ENCODE assay signal across 3 cellular contexts in the genomic region with DNA sequence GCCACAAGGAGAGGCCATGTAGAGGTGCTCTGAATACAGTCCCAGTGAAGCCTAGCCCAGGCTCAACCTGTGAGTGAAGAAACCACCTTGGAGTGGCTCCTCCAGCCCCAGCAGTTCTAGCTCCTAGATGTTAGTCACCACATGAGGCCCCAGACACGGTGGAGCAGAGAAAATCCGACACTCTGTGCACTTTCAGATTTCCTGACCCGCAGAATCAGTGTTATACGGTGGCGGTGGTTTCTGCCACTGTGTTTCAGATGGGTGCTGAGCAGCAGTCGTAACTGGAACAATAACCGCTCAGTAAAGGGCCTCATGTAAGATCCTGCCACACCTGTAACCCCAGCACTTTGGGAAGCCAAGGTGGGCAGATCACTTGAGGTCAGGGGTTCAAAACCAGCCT.
TF ChIP-seq lines count a peak whose summit lies in the region.

No MANE protein-coding gene starts in this region.

TF ChIP-seq in IMR-90, 13 proteins besides CTCF, POLR2A, EP300 and RAD21:
- TF ChIP-seq RFX5 (IDR thresholded peaks at IDR 0.05; ENCODE audit: low read depth, low read length) (no peak), SMC3 (IDR thresholded peaks at IDR 0.05; ENCODE audit: low read depth, low read length) (no peak), MXI1 (IDR thresholded peaks at IDR 0.05; ENCODE audit: borderline replicate concordance, low read depth, low read length) (no peak), RCOR1 (IDR thresholded peaks at IDR 0.05; ENCODE audit: insufficient replicate concordance, low read length) (no peak), MAZ (IDR thresholded peaks at IDR 0.05; ENCODE audit: borderline replicate concordance, low read depth, low read length) (no peak), CHD1 (IDR thresholded peaks at IDR 0.05; ENCODE audit: low read depth, low read length) (no peak), BHLHE40 (IDR thresholded peaks at IDR 0.05; ENCODE audit: low read depth, low read length) (no peak)
- TF ChIP-seq, protein P1, sequence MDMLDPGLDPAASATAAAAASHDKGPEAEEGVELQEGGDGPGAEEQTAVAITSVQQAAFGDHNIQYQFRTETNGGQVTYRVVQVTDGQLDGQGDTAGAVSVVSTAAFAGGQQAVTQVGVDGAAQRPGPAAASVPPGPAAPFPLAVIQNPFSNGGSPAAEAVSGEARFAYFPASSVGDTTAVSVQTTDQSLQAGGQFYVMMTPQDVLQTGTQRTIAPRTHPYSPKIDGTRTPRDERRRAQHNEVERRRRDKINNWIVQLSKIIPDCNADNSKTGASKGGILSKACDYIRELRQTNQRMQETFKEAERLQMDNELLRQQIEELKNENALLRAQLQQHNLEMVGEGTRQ (IDR thresholded peaks at IDR 0.05; ENCODE audit: low read depth, low read length): no peak

TF ChIP-seq in SK-N-SH treated with all-trans-retinoic acid at 6 μM for 48 hours, 23 proteins besides CTCF, POLR2A, EP300 and RAD21:
- TF ChIP-seq, protein P2, sequence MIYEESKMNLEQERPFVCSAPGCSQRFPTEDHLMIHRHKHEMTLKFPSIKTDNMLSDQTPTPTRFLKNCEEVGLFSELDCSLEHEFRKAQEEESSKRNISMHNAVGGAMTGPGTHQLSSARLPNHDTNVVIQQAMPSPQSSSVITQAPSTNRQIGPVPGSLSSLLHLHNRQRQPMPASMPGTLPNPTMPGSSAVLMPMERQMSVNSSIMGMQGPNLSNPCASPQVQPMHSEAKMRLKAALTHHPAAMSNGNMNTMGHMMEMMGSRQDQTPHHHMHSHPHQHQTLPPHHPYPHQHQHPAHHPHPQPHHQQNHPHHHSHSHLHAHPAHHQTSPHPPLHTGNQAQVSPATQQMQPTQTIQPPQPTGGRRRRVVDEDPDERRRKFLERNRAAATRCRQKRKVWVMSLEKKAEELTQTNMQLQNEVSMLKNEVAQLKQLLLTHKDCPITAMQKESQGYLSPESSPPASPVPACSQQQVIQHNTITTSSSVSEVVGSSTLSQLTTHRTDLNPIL (CRISPR knock-in tag; IDR thresholded peaks at IDR 0.05; ENCODE audit: low read depth): no peak
- TF ChIP-seq ZC3H10 (CRISPR knock-in tag; IDR thresholded peaks at IDR 0.05) (no peak), OSR1 (CRISPR knock-in tag; IDR thresholded peaks at IDR 0.05) (no peak), CSDC2 (CRISPR knock-in tag; IDR thresholded peaks at IDR 0.05) (no peak), BACH2 (CRISPR knock-in tag; IDR thresholded peaks at IDR 0.05; ENCODE audit: borderline replicate concordance) (no peak), ZNF70 (CRISPR knock-in tag; IDR thresholded peaks at IDR 0.05) (no peak), ZNF8 (CRISPR knock-in tag; IDR thresholded peaks at IDR 0.05) (no peak), TCF4 (CRISPR knock-in tag; IDR thresholded peaks at IDR 0.05; ENCODE audit: borderline replicate concordance) (no peak), SNAI2 (CRISPR knock-in tag; IDR thresholded peaks at IDR 0.05) (no peak)
- TF ChIP-seq, protein P3, sequence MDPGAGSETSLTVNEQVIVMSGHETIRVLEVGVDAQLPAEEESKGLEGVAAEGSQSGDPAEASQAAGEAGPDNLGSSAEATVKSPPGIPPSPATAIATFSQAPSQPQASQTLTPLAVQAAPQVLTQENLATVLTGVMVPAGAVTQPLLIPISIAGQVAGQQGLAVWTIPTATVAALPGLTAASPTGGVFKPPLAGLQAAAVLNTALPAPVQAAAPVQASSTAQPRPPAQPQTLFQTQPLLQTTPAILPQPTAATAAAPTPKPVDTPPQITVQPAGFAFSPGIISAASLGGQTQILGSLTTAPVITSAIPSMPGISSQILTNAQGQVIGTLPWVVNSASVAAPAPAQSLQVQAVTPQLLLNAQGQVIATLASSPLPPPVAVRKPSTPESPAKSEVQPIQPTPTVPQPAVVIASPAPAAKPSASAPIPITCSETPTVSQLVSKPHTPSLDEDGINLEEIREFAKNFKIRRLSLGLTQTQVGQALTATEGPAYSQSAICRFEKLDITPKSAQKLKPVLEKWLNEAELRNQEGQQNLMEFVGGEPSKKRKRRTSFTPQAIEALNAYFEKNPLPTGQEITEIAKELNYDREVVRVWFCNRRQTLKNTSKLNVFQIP (CRISPR knock-in tag; IDR thresholded peaks at IDR 0.05; ENCODE audit: borderline replicate concordance, low read depth): no peak
- TF ChIP-seq, protein P4, sequence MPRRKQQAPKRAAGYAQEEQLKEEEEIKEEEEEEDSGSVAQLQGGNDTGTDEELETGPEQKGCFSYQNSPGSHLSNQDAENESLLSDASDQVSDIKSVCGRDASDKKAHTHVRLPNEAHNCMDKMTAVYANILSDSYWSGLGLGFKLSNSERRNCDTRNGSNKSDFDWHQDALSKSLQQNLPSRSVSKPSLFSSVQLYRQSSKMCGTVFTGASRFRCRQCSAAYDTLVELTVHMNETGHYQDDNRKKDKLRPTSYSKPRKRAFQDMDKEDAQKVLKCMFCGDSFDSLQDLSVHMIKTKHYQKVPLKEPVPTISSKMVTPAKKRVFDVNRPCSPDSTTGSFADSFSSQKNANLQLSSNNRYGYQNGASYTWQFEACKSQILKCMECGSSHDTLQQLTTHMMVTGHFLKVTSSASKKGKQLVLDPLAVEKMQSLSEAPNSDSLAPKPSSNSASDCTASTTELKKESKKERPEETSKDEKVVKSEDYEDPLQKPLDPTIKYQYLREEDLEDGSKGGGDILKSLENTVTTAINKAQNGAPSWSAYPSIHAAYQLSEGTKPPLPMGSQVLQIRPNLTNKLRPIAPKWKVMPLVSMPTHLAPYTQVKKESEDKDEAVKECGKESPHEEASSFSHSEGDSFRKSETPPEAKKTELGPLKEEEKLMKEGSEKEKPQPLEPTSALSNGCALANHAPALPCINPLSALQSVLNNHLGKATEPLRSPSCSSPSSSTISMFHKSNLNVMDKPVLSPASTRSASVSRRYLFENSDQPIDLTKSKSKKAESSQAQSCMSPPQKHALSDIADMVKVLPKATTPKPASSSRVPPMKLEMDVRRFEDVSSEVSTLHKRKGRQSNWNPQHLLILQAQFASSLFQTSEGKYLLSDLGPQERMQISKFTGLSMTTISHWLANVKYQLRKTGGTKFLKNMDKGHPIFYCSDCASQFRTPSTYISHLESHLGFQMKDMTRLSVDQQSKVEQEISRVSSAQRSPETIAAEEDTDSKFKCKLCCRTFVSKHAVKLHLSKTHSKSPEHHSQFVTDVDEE (CRISPR knock-in tag; IDR thresholded peaks at IDR 0.05): no peak
- TF ChIP-seq, protein P5, sequence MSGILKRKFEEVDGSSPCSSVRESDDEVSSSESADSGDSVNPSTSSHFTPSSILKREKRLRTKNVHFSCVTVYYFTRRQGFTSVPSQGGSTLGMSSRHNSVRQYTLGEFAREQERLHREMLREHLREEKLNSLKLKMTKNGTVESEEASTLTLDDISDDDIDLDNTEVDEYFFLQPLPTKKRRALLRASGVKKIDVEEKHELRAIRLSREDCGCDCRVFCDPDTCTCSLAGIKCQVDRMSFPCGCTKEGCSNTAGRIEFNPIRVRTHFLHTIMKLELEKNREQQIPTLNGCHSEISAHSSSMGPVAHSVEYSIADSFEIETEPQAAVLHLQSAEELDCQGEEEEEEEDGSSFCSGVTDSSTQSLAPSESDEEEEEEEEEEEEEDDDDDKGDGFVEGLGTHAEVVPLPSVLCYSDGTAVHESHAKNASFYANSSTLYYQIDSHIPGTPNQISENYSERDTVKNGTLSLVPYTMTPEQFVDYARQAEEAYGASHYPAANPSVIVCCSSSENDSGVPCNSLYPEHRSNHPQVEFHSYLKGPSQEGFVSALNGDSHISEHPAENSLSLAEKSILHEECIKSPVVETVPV (CRISPR knock-in tag; IDR thresholded peaks at IDR 0.05): no peak

TF ChIP-seq in HepG2, 621 proteins besides CTCF, POLR2A, EP300 and RAD21:
- TF ChIP-seq ZNF136 (CRISPR knock-in tag; IDR thresholded peaks at IDR 0.05; ENCODE audit: low read depth): no peak
- TF ChIP-seq, protein P6, sequence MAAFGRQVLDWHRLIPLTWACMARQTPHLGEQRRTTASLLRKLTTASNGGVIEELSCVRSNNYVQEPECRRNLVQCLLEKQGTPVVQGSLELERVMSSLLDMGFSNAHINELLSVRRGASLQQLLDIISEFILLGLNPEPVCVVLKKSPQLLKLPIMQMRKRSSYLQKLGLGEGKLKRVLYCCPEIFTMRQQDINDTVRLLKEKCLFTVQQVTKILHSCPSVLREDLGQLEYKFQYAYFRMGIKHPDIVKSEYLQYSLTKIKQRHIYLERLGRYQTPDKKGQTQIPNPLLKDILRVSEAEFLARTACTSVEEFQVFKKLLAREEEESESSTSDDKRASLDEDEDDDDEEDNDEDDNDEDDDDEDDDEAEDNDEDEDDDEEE (CRISPR knock-in tag; IDR thresholded peaks at IDR 0.05): no peak
- TF ChIP-seq ZNF234 (CRISPR knock-in tag; conservative IDR thresholded peaks at IDR 0.05): no peak
- TF ChIP-seq, protein P7, sequence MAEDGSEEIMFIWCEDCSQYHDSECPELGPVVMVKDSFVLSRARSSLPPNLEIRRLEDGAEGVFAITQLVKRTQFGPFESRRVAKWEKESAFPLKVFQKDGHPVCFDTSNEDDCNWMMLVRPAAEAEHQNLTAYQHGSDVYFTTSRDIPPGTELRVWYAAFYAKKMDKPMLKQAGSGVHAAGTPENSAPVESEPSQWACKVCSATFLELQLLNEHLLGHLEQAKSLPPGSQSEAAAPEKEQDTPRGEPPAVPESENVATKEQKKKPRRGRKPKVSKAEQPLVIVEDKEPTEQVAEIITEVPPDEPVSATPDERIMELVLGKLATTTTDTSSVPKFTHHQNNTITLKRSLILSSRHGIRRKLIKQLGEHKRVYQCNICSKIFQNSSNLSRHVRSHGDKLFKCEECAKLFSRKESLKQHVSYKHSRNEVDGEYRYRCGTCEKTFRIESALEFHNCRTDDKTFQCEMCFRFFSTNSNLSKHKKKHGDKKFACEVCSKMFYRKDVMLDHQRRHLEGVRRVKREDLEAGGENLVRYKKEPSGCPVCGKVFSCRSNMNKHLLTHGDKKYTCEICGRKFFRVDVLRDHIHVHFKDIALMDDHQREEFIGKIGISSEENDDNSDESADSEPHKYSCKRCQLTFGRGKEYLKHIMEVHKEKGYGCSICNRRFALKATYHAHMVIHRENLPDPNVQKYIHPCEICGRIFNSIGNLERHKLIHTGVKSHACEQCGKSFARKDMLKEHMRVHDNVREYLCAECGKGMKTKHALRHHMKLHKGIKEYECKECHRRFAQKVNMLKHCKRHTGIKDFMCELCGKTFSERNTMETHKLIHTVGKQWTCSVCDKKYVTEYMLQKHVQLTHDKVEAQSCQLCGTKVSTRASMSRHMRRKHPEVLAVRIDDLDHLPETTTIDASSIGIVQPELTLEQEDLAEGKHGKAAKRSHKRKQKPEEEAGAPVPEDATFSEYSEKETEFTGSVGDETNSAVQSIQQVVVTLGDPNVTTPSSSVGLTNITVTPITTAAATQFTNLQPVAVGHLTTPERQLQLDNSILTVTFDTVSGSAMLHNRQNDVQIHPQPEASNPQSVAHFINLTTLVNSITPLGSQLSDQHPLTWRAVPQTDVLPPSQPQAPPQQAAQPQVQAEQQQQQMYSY (CRISPR knock-in tag; IDR thresholded peaks at IDR 0.05): no peak
- TF ChIP-seq ZNF746 (CRISPR knock-in tag; IDR thresholded peaks at IDR 0.05): no peak
- no peak for TF ChIP-seq ZBTB42 (CRISPR knock-in tag; IDR thresholded peaks at IDR 0.05)
- TF ChIP-seq ZNF589 (CRISPR knock-in tag; conservative IDR thresholded peaks at IDR 0.05): no peak
